ENCODE assay signal across 7 cellular contexts in genomic region chr1:231040019-231040799, GRCh38. TPM values are rescaled to one million over a fixed set of nuclear protein-coding genes. Genes with fewer than 3 reads are reported as not detected.
DNase-seq lines count a peak whose midpoint lies in the region; ATAC-seq and TF ChIP-seq lines count a peak whose summit lies in the region.

Gene FAM89A, minus strand, starts transcription at chr1:231040254. Its CDS starts 43 bp downstream, at chr1:231040211.

- in situ Hi-C loops in GM13976 (cut with MboI; ENCODE audit: low sequenced_read_pairs, unreplicated experiment), result no loop called here

- CTCF ChIA-PET in HEK293T (lab: Yijun Ruan, JAX), result no interaction called here
- CTCF ChIA-PET in OCI-LY7 (lab: Charles Lee; ENCODE audit: unreplicated experiment), result interaction anchor here (0.7 to 0.8 kb wide), 2 partner anchors 70 to 145 kb away, joined by 3 to 5 read pairs; no protein-coding TSS in a partner anchor

- H4K20me1 ChIP-seq in OCI-LY7 (ENCODE audit: insufficient read depth, low read length), result 0 out of 2 replicates have a peak, but pooled peaks cover 4% of the 10 kb centered on the region
- no peaks in the 10 kb centered on the region for H4K20me1 ChIP-seq in neural cell (ENCODE audit: insufficient read depth)

- H2AFZ ChIP-seq in OCI-LY7 (ENCODE audit: low read length) (peak within 1 kb of the TSS; percentile 81), neural cell (ENCODE audit: low read depth, low read length) (peak within 1 kb of the TSS; percentile 0)

- DNase-seq in GM13976 (ENCODE audit: low spot score), result peak; percentile 92
- peak; percentile 96 for DNase-seq in HEK293T (ENCODE audit: extremely low spot score)
- DNase-seq in OCI-LY7 (ENCODE audit: low spot score), result peak; percentile 68
- DNase-seq in activated T-cell treated with anti-CD3 and anti-CD28 coated beads, Interleukin-2, amount 50 U/mL, for 48 hours, result peak; percentile 83 to 84
- DNase-seq in fibroblast of mammary gland (ENCODE audit: low read depth), result no peak
- peak; percentile 58 to 72 for DNase-seq in stimulated activated naive CD8-positive, alpha-beta T cell treated with anti-CD3 and anti-CD28 coated beads, Interleukin-15, amount 100 ng/mL, for 72 hours

- H3K4me3 Mint-ChIP-seq in stimulated activated naive CD8-positive, alpha-beta T cell treated with anti-CD3 and anti-CD28 coated beads, Interleukin-15, amount 100 ng/mL, for 72 hours, result peak within 1 kb of the TSS; percentile 83 to 85

- POLR2A ChIA-PET in HEK293T (lab: Yijun Ruan, JAX) (interaction anchor here (0.6 to 2.4 kb wide), 10 partner anchors 10 to 201 kb away, joined by 3 to 11 read pairs (median 4); partner anchors contain the start of genes ARV1, GNPAT and TTC13), OCI-LY7 (lab: Charles Lee) (no interaction called here)

- H3K27ac ChIP-seq in OCI-LY7 (ENCODE audit: low read depth, low read length, poor library complexity, severe bottlenecking) (no peak within 1 kb of the TSS), neural cell (ENCODE audit: low read length) (no peak within 1 kb of the TSS)

- no TSS peak for BruUV-seq in OCI-LY7 (replicated peaks; lab: Mats Ljungman, UMichigan)

- peaks cover 4% of the 10 kb centered on the region for H3K4me1 ChIP-seq in OCI-LY7 (ENCODE audit: insufficient read depth, low read length, poor library complexity, severe bottlenecking)

- H3K27me3 ChIP-seq in neural cell (ENCODE audit: insufficient read depth, low read depth, low read length), result peaks cover 49% of the 10 kb centered on the region

- no peaks in the 10 kb centered on the region for H3F3A ChIP-seq in neural cell (ENCODE audit: insufficient read depth, low read length, poor library complexity, severe bottlenecking)

- ATAC-seq in stimulated activated naive CD8-positive, alpha-beta T cell treated with anti-CD3 and anti-CD28 coated beads, Interleukin-15, amount 100 ng/mL, for 72 hours, result peak; percentile 75

- H3K27me3 Mint-ChIP-seq in stimulated activated naive CD8-positive, alpha-beta T cell treated with anti-CD3 and anti-CD28 coated beads, Interleukin-15, amount 100 ng/mL, for 72 hours, result peaks cover 14% of the 10 kb centered on the region

- peak within 1 kb of the TSS; percentile 64 for H3K4me2 ChIP-seq in OCI-LY7 (ENCODE audit: low read length)
- no peak within 1 kb of the TSS for H3K4me2 ChIP-seq in neural cell (ENCODE audit: low read length)

- H3K9ac ChIP-seq in neural cell (ENCODE audit: low read length), result peak within 1 kb of the TSS; percentile 36

- no peak for TF ChIP-seq CTCF in GM13976 (IDR thresholded peaks at IDR 0.05; ENCODE audit: borderline replicate concordance, control extremely low read depth, extremely low read depth, insufficient read depth, missing control alignments)
- no peak for TF ChIP-seq CTCF in OCI-LY7 (conservative IDR thresholded peaks at IDR 0.05; ENCODE audit: low read length)
- no peak for TF ChIP-seq CTCF in fibroblast of mammary gland (conservative IDR thresholded peaks at IDR 0.05; ENCODE audit: control insufficient read depth, insufficient read depth, low read depth, low read length)
- no peak for TF ChIP-seq CTCF in neural cell (IDR thresholded peaks at IDR 0.05; ENCODE audit: poor library complexity, severe bottlenecking)

- H3K9me3 ChIP-seq in OCI-LY7 (ENCODE audit: low read length) (no peaks in the 10 kb centered on the region), neural cell (ENCODE audit: low read length) (no peaks in the 10 kb centered on the region)

- H3K79me2 ChIP-seq in OCI-LY7 (ENCODE audit: insufficient read depth, low read depth, low read length), result no peaks in the 10 kb centered on the region
- no peaks in the 10 kb centered on the region for H3K79me2 ChIP-seq in neural cell (replicated peaks; ENCODE audit: insufficient read depth, low read length)

- peak within 1 kb of the TSS; percentile 74 for H3K4me3 ChIP-seq in OCI-LY7 (ENCODE audit: low read depth, low read length, poor library complexity, severe bottlenecking)
- peak within 1 kb of the TSS; percentile 65 for H3K4me3 ChIP-seq in fibroblast of mammary gland (ENCODE audit: control insufficient read depth, low read depth, low read length)
- H3K4me3 ChIP-seq in neural cell (ENCODE audit: low read length), result peak within 1 kb of the TSS; percentile 78

- intact Hi-C loops in OCI-LY7 (cut with micrococcal nuclease; ENCODE audit: unreplicated experiment), result no loop called here

- H3K36me3 ChIP-seq in OCI-LY7 (ENCODE audit: insufficient read depth, low read length) (no peaks in the 10 kb centered on the region), neural cell (ENCODE audit: insufficient read depth, low read length) (no peaks in the 10 kb centered on the region)

- peaks cover 5 to 9% of the 10 kb centered on the region in 2 donors for H3K9me3 Mint-ChIP-seq in stimulated activated naive CD8-positive, alpha-beta T cell treated with anti-CD3 and anti-CD28 coated beads, Interleukin-15, amount 100 ng/mL, for 72 hours

- no peak for TF ChIP-seq EP300 in neural cell (conservative IDR thresholded peaks at IDR 0.05; ENCODE audit: poor library complexity, severe bottlenecking)

- H3K27ac Mint-ChIP-seq in stimulated activated naive CD8-positive, alpha-beta T cell treated with anti-CD3 and anti-CD28 coated beads, Interleukin-15, amount 100 ng/mL, for 72 hours, result peak within 1 kb of the TSS in 1 of 2 donors; percentile 84

- no peaks in the 10 kb centered on the region for H3K9me2 ChIP-seq in OCI-LY7 (ENCODE audit: insufficient read depth, low read length)
- H3K9me2 ChIP-seq in neural cell (ENCODE audit: insufficient read depth, low read length), result no peaks in the 10 kb centered on the region

- no peak for TF ChIP-seq RAD21 in neural cell (conservative IDR thresholded peaks at IDR 0.05)

- peaks cover 40% of the 10 kb centered on the region for H3K4me1 Mint-ChIP-seq in stimulated activated naive CD8-positive, alpha-beta T cell treated with anti-CD3 and anti-CD28 coated beads, Interleukin-15, amount 100 ng/mL, for 72 hours

TF ChIP-seq in HEK293T, 16 proteins besides CTCF, POLR2A, EP300 and RAD21:
- TF ChIP-seq ELF4 (IDR thresholded peaks at IDR 0.05), result no peak
- TF ChIP-seq FOXM1 (IDR thresholded peaks at IDR 0.05; ENCODE audit: borderline replicate concordance), result 0 out of 2 replicates have a peak, but pooled peaks have one; percentile 67
- TF ChIP-seq HDGF (IDR thresholded peaks at IDR 0.05; ENCODE audit: borderline replicate concordance), result no peak

TF ChIP-seq in neural cell, 6 proteins besides CTCF, POLR2A, EP300 and RAD21:
- TF ChIP-seq POLR2AphosphoS5 (IDR thresholded peaks at IDR 0.05) (no peak), TAF1 (IDR thresholded peaks at IDR 0.05; ENCODE audit: low read depth) (no peak), EZH2 (IDR thresholded peaks at IDR 0.05; ENCODE audit: borderline replicate concordance, insufficient read depth, low read length, poor library complexity, severe bottlenecking) (no peak), SMC3 (conservative IDR thresholded peaks at IDR 0.05; ENCODE audit: poor library complexity) (no peak), MXI1 (conservative IDR thresholded peaks at IDR 0.05; ENCODE audit: poor library complexity, severe bottlenecking) (no peak), REST (IDR thresholded peaks at IDR 0.05; ENCODE audit: borderline replicate concordance) (no peak)

RNA-seq across cellular contexts. Expression of gene FAM89A, which starts in this region (rescaled TPM):
- total RNA-seq in OCI-LY7 (2014; rRNA removed; shearing (Covaris generic)), result 3.1 and 5.6 TPM in 2 replicates
- total RNA-seq in OCI-LY7 (2022), result 8.5 and 9.7 TPM in 2 replicates
- 0.20 and 0.32 TPM in 2 replicates for polyA plus RNA-seq in neural cell
- polyA minus RNA-seq in neural cell, result not detected in 2 replicates
